Comparison of ENCODE assay signal across 8 cellular contexts in genomic region chr17:40097931-40098845, GRCh38. TPM values are rescaled to one million over a fixed set of nuclear protein-coding genes. Genes with fewer than 3 reads are reported as not detected.
DNase-seq lines count a peak whose midpoint lies in the region; ATAC-seq and TF ChIP-seq lines count a peak whose summit lies in the region.

No MANE protein-coding gene starts in this region.

- H3K27me3 ChIP-seq in foreskin keratinocyte (no peaks in the 10 kb centered on the region), psoas muscle (ENCODE audit: insufficient read depth in 3 of 3, low read length in 2 of 3) (no peaks in the 10 kb centered on the region)

- H3K4me3 ChIP-seq in psoas muscle: peak overlapping the region; percentile 98

- peaks cover 4 to 51% of the 10 kb centered on the region in 2 donors for H3K36me3 ChIP-seq in psoas muscle (ENCODE audit: insufficient read depth in 1 of 2, low read depth in 1 of 2)

- H3K27ac ChIP-seq in foreskin keratinocyte (peak overlapping the region; percentile 87), psoas muscle (peak overlapping the region; percentile 99)

- no peaks in the 10 kb centered on the region for H3K9me3 Mint-ChIP-seq in T-helper 1 cell treated with Interleukin-12 subunit alpha and Interleukin-12 subunit beta and Interleukin-4 antibody, amounts not matched to agents 30 μg/mL and 1 μg/mL, for 36 hours
- no peaks in the 10 kb centered on the region for H3K9me3 Mint-ChIP-seq in WTC11

- WGBS in psoas muscle, 3 donors: 6 to 23% (median 8%) methylated on average over 9 of the region's 9 CpGs

- H3K4me1 ChIP-seq in foreskin keratinocyte (peaks cover 16% of the 10 kb centered on the region), psoas muscle (peaks cover 72% of the 10 kb centered on the region)

- H3K4me1 Mint-ChIP-seq in T-helper 1 cell treated with Interleukin-12 subunit alpha and Interleukin-12 subunit beta and Interleukin-4 antibody, amounts not matched to agents 30 μg/mL and 1 μg/mL, for 36 hours (ENCODE audit: low read depth): peaks cover 54% of the 10 kb centered on the region
- peaks cover 42% of the 10 kb centered on the region for H3K4me1 Mint-ChIP-seq in WTC11

- H3K36me3 Mint-ChIP-seq in T-helper 1 cell treated with Interleukin-12 subunit alpha and Interleukin-12 subunit beta and Interleukin-4 antibody, amounts not matched to agents 30 μg/mL and 1 μg/mL, for 36 hours (ENCODE audit: low read depth): peaks cover 16% of the 10 kb centered on the region
- H3K36me3 Mint-ChIP-seq in WTC11: peaks cover 29% of the 10 kb centered on the region

- DNase-seq in T-helper 1 cell (no peak), WTC11 (ENCODE audit: low spot score) (no peak), foreskin keratinocyte (peak in 1 of 2 donors; percentile 71), psoas muscle (peak; percentile 87 to 94), COR-L47 (lab: John Stamatoyannopoulos, UW) (no peak), NCI-H446 (lab: John Stamatoyannopoulos, UW) (no peak)

- H3K9me3 ChIP-seq in psoas muscle: no peaks in the 10 kb centered on the region

- intact Hi-C loops in psoas muscle (cut with DNase I): loop anchor here in 1 of 2 donors (5.0 kb wide), 1 partner anchor 81 kb away; the partner anchor contains the start of gene CSF3

- H3K27ac Mint-ChIP-seq in T-helper 1 cell treated with Interleukin-12 subunit alpha and Interleukin-12 subunit beta and Interleukin-4 antibody, amounts not matched to agents 30 μg/mL and 1 μg/mL, for 36 hours: peak overlapping the region; percentile 75
- peak overlapping the region; percentile 44 for H3K27ac Mint-ChIP-seq in WTC11

- TF ChIP-seq CTCF in WTC11 (IDR thresholded peaks at IDR 0.05) (no peak), foreskin keratinocyte (conservative IDR thresholded peaks at IDR 0.05) (no peak), psoas muscle (IDR thresholded peaks at IDR 0.05) (no peak)

- CTCF ChIA-PET in WTC11 (lab: Charles Lee): interaction anchor here (0.6 to 8.1 kb wide), 14 partner anchors 8 to 360 kb away, joined by 3 to 185 read pairs (median 4); partner anchors contain the start of genes PSMD3 and THRA

- H3K27me3 Mint-ChIP-seq in T-helper 1 cell treated with Interleukin-12 subunit alpha and Interleukin-12 subunit beta and Interleukin-4 antibody, amounts not matched to agents 30 μg/mL and 1 μg/mL, for 36 hours (ENCODE audit: low read depth): peaks cover 4% of the 10 kb centered on the region
- H3K27me3 Mint-ChIP-seq in WTC11 (ENCODE audit: low read depth): peaks cover 40% of the 10 kb centered on the region

- POLR2A ChIA-PET in WTC11 (lab: Charles Lee): interaction anchor here (0.8 to 3.1 kb wide), 7 partner anchors 9 to 44 kb away, joined by 3 to 56 read pairs (median 3); partner anchors contain the start of genes CASC3, MED24 and THRA

- ATAC-seq in WTC11: no peak
- ATAC-seq in foreskin keratinocyte: peak; percentile 10
- ATAC-seq in psoas muscle: peak; percentile 55 to 63 (median 58)
- ATAC-seq in GM19463 (IDR thresholded peaks at IDR 0.05; ENCODE audit: unreplicated experiment): no peak

- H3K4me3 Mint-ChIP-seq in T-helper 1 cell treated with Interleukin-12 subunit alpha and Interleukin-12 subunit beta and Interleukin-4 antibody, amounts not matched to agents 30 μg/mL and 1 μg/mL, for 36 hours: peak overlapping the region; percentile 63
- peak overlapping the region; percentile 54 for H3K4me3 Mint-ChIP-seq in WTC11

TF ChIP-seq in WTC11, 78 proteins besides CTCF, POLR2A, EP300 and RAD21:
- TF ChIP-seq CDX4 (CRISPR knock-in tag; IDR thresholded peaks at IDR 0.05; ENCODE audit: borderline replicate concordance): no peak
- TF ChIP-seq FOXP1 (CRISPR knock-in tag; IDR thresholded peaks at IDR 0.05; ENCODE audit: borderline replicate concordance): 0 out of 2 replicates have a peak, but pooled peaks have one; percentile 28
- TF ChIP-seq GABPB1 (CRISPR knock-in tag; IDR thresholded peaks at IDR 0.05): peak; percentile 57
- TF ChIP-seq MYBL2 (CRISPR knock-in tag; IDR thresholded peaks at IDR 0.05): no peak
TF ChIP-seq in WTC11: peak in this region for 2.

RNA-seq across cellular contexts. Expression of gene NR1D1, which starts 2.2 kb away (rescaled TPM):
- total RNA-seq in WTC11 (2021) (5.6 to 7.6 TPM (median 6.2 TPM) in 3 replicates), foreskin keratinocyte (5.7 and 6.1 TPM in 2 replicates), psoas muscle (10 to 100 TPM; 29.4 to 88.7 (median 51.0) TPM)
- polyA plus RNA-seq in foreskin keratinocyte (7.3 and 9.0 TPM in 2 replicates), psoas muscle (10 to 100 TPM; 21.4 to 41.6 (median 24.4) TPM)

RNA-seq across cellular contexts. Expression of gene MSL1, which starts 23.6 kb away (rescaled TPM):
- total RNA-seq in WTC11 (2021): 69.2 to 78.1 TPM (median 73.7 TPM) in 3 replicates
- total RNA-seq in foreskin keratinocyte: 57.7 and 60.6 TPM in 2 replicates
- 35.5 and 44.6 TPM in 2 replicates for polyA plus RNA-seq in foreskin keratinocyte
- 10 to 100 TPM; 63.3 to 75.6 (median 69.0) TPM for total RNA-seq in psoas muscle
- polyA plus RNA-seq in psoas muscle: 10 to 100 TPM; 48.6 to 84.7 (median 56.4) TPM

RNA-seq across cellular contexts. Expression of gene THRA, which starts 35.4 kb away (rescaled TPM):
- total RNA-seq in WTC11 (2021) (11.9 to 15.9 TPM (median 12.0 TPM) in 3 replicates), foreskin keratinocyte (7.2 and 7.9 TPM in 2 replicates), psoas muscle (10 to 100 TPM; 39.5 to 55.1 (median 42.9) TPM)
- polyA plus RNA-seq in foreskin keratinocyte (4.6 and 5.4 TPM in 2 replicates), psoas muscle (10 to 100 TPM in 2 of 3 donors, 1 to 10 TPM in 1; 9.5 to 60.0 (median 29.0) TPM)

RNA-seq across cellular contexts. Expression of gene CASC3, which starts 42.1 kb away (rescaled TPM):
- total RNA-seq in WTC11 (2021) (107 to 119 TPM (median 115 TPM) in 3 replicates), foreskin keratinocyte (34.7 and 35.6 TPM in 2 replicates), psoas muscle (10 to 100 TPM; 43.9 to 76.7 (median 57.1) TPM)
- polyA plus RNA-seq in foreskin keratinocyte (23.7 and 25.1 TPM in 2 replicates), psoas muscle (10 to 100 TPM; 34.5 to 53.6 (median 38.6) TPM)

RNA-seq across cellular contexts. Expression of gene MED24, which starts 44.0 kb away (rescaled TPM):
- 95.5 to 107 TPM (median 103 TPM) in 3 replicates for total RNA-seq in WTC11 (2021)
- total RNA-seq in foreskin keratinocyte: 49.1 and 57.7 TPM in 2 replicates
- 55.0 and 67.2 TPM in 2 replicates for polyA plus RNA-seq in foreskin keratinocyte
- total RNA-seq in psoas muscle: 100 to 1,000 TPM in 2 of 4 donors, 10 to 100 TPM in 2; 56.3 to 120 (median 87.9) TPM
- 100 to 1,000 TPM in 1 of 3 donors, 10 to 100 TPM in 2; 51.1 to 115 (median 55.9) TPM for polyA plus RNA-seq in psoas muscle

Comparison
In these comparisons a context has a peak if more than half of its experiments do, and no peak if none do; other contexts are left out.
1. DNase-seq: peak in psoas muscle (2 of 2); none in T-helper 1 cell (0 of 5), WTC11 (single experiment), COR-L47 (single experiment) and NCI-H446 (0 of 2).
2. ATAC-seq: peak in foreskin keratinocyte (single experiment) and psoas muscle (4 of 4); none in WTC11 (single experiment) and GM19463 (single experiment).